In the genomic region with DNA sequence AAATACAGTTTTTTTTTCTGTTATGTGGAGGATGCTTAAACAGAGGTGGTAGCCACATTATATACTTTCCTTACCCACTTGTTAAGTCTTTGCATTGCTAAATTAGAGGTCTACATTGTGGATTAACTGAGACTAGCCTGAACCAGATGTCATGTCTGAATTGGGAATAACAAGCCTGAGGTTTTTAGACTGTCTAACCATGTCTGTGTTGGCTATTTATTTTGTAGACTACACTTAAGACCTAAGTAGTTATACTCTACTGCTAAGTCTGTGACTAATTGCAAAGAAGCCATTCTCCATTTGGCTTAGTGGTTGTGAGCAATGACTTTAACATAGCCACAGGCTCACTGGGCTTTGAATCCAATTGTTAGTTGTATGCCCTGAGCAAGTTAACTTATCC, we compare ENCODE assay signal across 12 cellular contexts. TPM values are rescaled to one million over a fixed set of nuclear protein-coding genes. Genes with fewer than 3 reads are reported as not detected.
DNase-seq lines count a peak whose midpoint lies in the region; ATAC-seq, FAIRE-seq and TF ChIP-seq lines count a peak whose summit lies in the region.
"Had no signal": no experiment of that assay in that cellular context is flagged by ENCODE, and none has a peak within 500 bp of the region (broad histone marks: within the 10 kb centered on the region; RNA-seq: fewer than 3 reads in every experiment).

No MANE protein-coding gene starts in this region.

- H3K9me3 Mint-ChIP-seq in activated naive CD8-positive, alpha-beta T cell treated with anti-CD3 and anti-CD28 coated beads for 36 hours: peaks cover 5% of the 10 kb centered on the region
- no peaks in the 10 kb centered on the region for H3K9me3 Mint-ChIP-seq in natural killer cell treated with Interleukin-12 subunit alpha and Interleukin-12 subunit beta and Interleukin-15 and Interleukin-18, amount 100 ng/mL, for 72 hours

- no peak for DNase-seq in D721Med (ENCODE audit: insufficient read length, low spot score)
- peak; percentile 18 for DNase-seq in MV-4-11 (lab: John Stamatoyannopoulos, UW)
- no peak for DNase-seq in activated naive CD8-positive, alpha-beta T cell treated with anti-CD3 and anti-CD28 coated beads for 36 hours
- DNase-seq in natural killer cell treated with Interleukin-12 subunit alpha and Interleukin-12 subunit beta and Interleukin-15 and Interleukin-18, amount 100 ng/mL, for 72 hours (ENCODE audit: low spot score): no peak
- DNase-seq in Right ventricle myocardium inferior (ENCODE audit: missing footprints): no peak
- DNase-seq: GM23248; stimulated activated CD4-positive, alpha-beta T cell treated with anti-CD3 and anti-CD28 coated beads, Interleukin-4, amount 100 ng/mL, for 1 hour had no signal

- intact Hi-C loops in Right ventricle myocardium inferior (cut with DNase I): no loop called here

- peak; percentile 64 to 78 for ATAC-seq in natural killer cell treated with Interleukin-12 subunit alpha and Interleukin-12 subunit beta and Interleukin-15 and Interleukin-18, amount 100 ng/mL, for 72 hours
- ATAC-seq in HG03457 (IDR thresholded peaks at IDR 0.05; ENCODE audit: unreplicated experiment) (no peak), Right ventricle myocardium inferior (no peak), GM21786 (IDR thresholded peaks at IDR 0.05; ENCODE audit: unreplicated experiment) (no peak)
- ATAC-seq: Panc1 had no signal

- TF ChIP-seq CTCF in D721Med (IDR thresholded peaks at IDR 0.05; ENCODE audit: insufficient read depth, missing control alignments): no peak

- H3K27ac Mint-ChIP-seq in activated naive CD8-positive, alpha-beta T cell treated with anti-CD3 and anti-CD28 coated beads for 36 hours: peak overlapping the region; percentile 80
- H3K27ac Mint-ChIP-seq in natural killer cell treated with Interleukin-12 subunit alpha and Interleukin-12 subunit beta and Interleukin-15 and Interleukin-18, amount 100 ng/mL, for 72 hours: peak overlapping the region; percentile 83 to 92

- peak; percentile 25 for FAIRE-seq in D721Med (lab: Jason Lieb, UNC)
- FAIRE-seq: bronchial epithelial cell, TTC549 had no signal

- peaks cover 77% of the 10 kb centered on the region for H3K4me1 Mint-ChIP-seq in activated naive CD8-positive, alpha-beta T cell treated with anti-CD3 and anti-CD28 coated beads for 36 hours
- peaks cover 61 to 67% of the 10 kb centered on the region in 2 donors for H3K4me1 Mint-ChIP-seq in natural killer cell treated with Interleukin-12 subunit alpha and Interleukin-12 subunit beta and Interleukin-15 and Interleukin-18, amount 100 ng/mL, for 72 hours (ENCODE audit: low read depth in 2 of 2)

- no peak overlapping the region for H3K4me3 Mint-ChIP-seq in activated naive CD8-positive, alpha-beta T cell treated with anti-CD3 and anti-CD28 coated beads for 36 hours
- H3K4me3 Mint-ChIP-seq in natural killer cell treated with Interleukin-12 subunit alpha and Interleukin-12 subunit beta and Interleukin-15 and Interleukin-18, amount 100 ng/mL, for 72 hours: peak overlapping the region; percentile 79

- no peaks in the 10 kb centered on the region for H3K27me3 Mint-ChIP-seq in activated naive CD8-positive, alpha-beta T cell treated with anti-CD3 and anti-CD28 coated beads for 36 hours
- no peaks in the 10 kb centered on the region for H3K27me3 Mint-ChIP-seq in natural killer cell treated with Interleukin-12 subunit alpha and Interleukin-12 subunit beta and Interleukin-15 and Interleukin-18, amount 100 ng/mL, for 72 hours

- peaks cover 51% of the 10 kb centered on the region for H3K36me3 Mint-ChIP-seq in activated naive CD8-positive, alpha-beta T cell treated with anti-CD3 and anti-CD28 coated beads for 36 hours
- H3K36me3 Mint-ChIP-seq in natural killer cell treated with Interleukin-12 subunit alpha and Interleukin-12 subunit beta and Interleukin-15 and Interleukin-18, amount 100 ng/mL, for 72 hours: peaks cover 5% of the 10 kb centered on the region

RNA-seq across cellular contexts. Expression of gene CDC14A, which starts 45.4 kb away (rescaled TPM):
- 10 to 100 TPM in 1 of 2 experiments, 1 to 10 TPM in 1; 9.5 to 11.2 TPM for total RNA-seq in activated naive CD8-positive, alpha-beta T cell treated with anti-CD3 and anti-CD28 coated beads for 36 hours
- 10 to 100 TPM; 15.0 to 26.9 TPM for total RNA-seq in natural killer cell treated with Interleukin-12 subunit alpha and Interleukin-12 subunit beta and Interleukin-15 and Interleukin-18, amount 100 ng/mL, for 72 hours
- total RNA-seq in Right ventricle myocardium inferior: 2.7 TPM

Comparison
In these comparisons a context has a peak if more than half of its experiments do, and no peak if none do; other contexts are left out.
1. ATAC-seq: peak in natural killer cell treated with Interleukin-12 subunit alpha and Interleukin-12 subunit beta and Interleukin-15 and Interleukin-18, amount 100 ng/mL, for 72 hours (2 of 2); none in HG03457 (single experiment), Right ventricle myocardium inferior (single experiment) and GM21786 (single experiment).